Comparison of ENCODE assay signal across 34 cellular contexts in the genomic region with DNA sequence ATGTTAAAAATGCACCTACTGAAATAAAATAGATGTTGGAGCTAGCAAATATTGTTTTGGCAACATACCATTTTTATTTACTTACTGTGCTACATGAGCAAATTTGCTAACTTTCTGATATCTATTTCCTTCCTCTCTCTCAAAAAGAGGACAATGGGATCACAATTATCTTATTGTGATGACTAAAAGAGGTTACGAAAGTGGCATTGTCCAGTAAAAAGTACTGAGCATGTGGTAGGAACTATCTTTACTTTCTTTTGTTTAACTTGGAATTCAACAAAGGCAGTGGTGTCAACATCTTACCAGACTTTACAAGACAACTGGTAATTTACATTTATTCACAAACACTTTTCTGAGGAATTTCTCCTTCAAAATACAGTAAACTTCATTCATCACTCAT.
"Had no signal": no experiment of that assay in that cellular context is flagged by ENCODE, and none has a peak within 500 bp of the region (broad histone marks: within the 10 kb centered on the region; RNA-seq: fewer than 3 reads in every experiment).

No MANE protein-coding gene starts in this region.

- ATAC-seq: activated CD4-positive, CD25-positive, alpha-beta regulatory T cell treated with anti-CD3 and anti-CD28 coated beads, Interleukin-2, amount 50 U/mL, for 24 hours; activated CD8-positive, alpha-beta T cell treated with anti-CD3 and anti-CD28 coated beads for 36 hours; activated naive CD8-positive, alpha-beta T cell treated with anti-CD3 and anti-CD28 coated beads, Interleukin-2, amount 50 U/mL, for 24 hours; activated T-cell treated with anti-CD3 and anti-CD28 coated beads, Interleukin-2, amount 50 U/mL, for 4 hours; activated T-helper 17 cell treated with anti-CD3 and anti-CD28 coated beads, Interleukin-2, amount 50 U/mL, for 72 hours; body of pancreas; effector memory CD8-positive, alpha-beta T cell; gastrocnemius medialis; heart left ventricle; T-helper 17 cell had no signal

- H3K36me3 ChIP-seq: adrenal gland, cardiac muscle cell, esophagus squamous epithelium, gastrocnemius medialis, heart left ventricle, WERI-Rb-1 had no signal

- H3K9me3 ChIP-seq: adrenal gland, body of pancreas, esophagus squamous epithelium, gastrocnemius medialis, heart left ventricle had no signal

- H3K27me3 ChIP-seq: adrenal gland, body of pancreas, cardiac muscle cell, esophagus squamous epithelium, gastrocnemius medialis, heart left ventricle had no signal

- H3K4me1 ChIP-seq: adrenal gland, body of pancreas, esophagus squamous epithelium, gastrocnemius medialis had no signal

- H3K27ac ChIP-seq: adrenal gland, body of pancreas, cardiac muscle cell, coronary artery, epithelial cell of prostate, esophagus squamous epithelium, gastrocnemius medialis, heart left ventricle, WERI-Rb-1 had no signal

- DNase-seq: activated B cell treated with CpG ODN at 0.5 μM for 24 hours; activated CD4-positive, alpha-beta T cell treated with anti-CD3 and anti-CD28 coated beads for 48 hours; activated CD4-positive, alpha-beta T cell treated with anti-CD3 and anti-CD28 coated beads, Interleukin-2, amount 50 U/mL, for 1 hour; activated CD4-positive, alpha-beta T cell treated with anti-CD3 and anti-CD28 coated beads, Interleukin-2, amount 50 U/mL, for 48 hours; activated CD8-positive, alpha-beta memory T cell treated with anti-CD3 and anti-CD28 coated beads for 24 hours; activated CD8-positive, alpha-beta T cell treated with anti-CD3 and anti-CD28 coated beads for 36 hours; activated effector memory CD4-positive, alpha-beta T cell treated with Interleukin-2 at 50 U/mL for 16 hours; activated gamma-delta T cell treated with Interleukin-2 at 50 U/mL for 16 hours; activated naive CD4-positive, alpha-beta T cell treated with anti-CD3 and anti-CD28 coated beads for 36 hours; activated naive CD8-positive, alpha-beta T cell treated with anti-CD3 and anti-CD28 coated beads for 36 hours; activated naive CD8-positive, alpha-beta T cell treated with anti-CD3 and anti-CD28 coated beads, Interleukin-2, amount 50 U/mL, for 24 hours; activated T-cell treated with anti-CD3 and anti-CD28 coated beads, Interleukin-2, amount 50 U/mL, for 4 hours; adrenal gland; amygdala; aorta; body of pancreas; central memory CD4-positive, alpha-beta T cell; cerebellar nuclear complex; effector CD4-positive, alpha-beta T cell; effector memory CD8-positive, alpha-beta T cell; esophagus squamous epithelium; foreskin fibroblast; gastrocnemius medialis; glutamatergic neuron; heart left ventricle; T-helper 1 cell; T-helper 17 cell; T1000; WERI-Rb-1 had no signal

- H3K4me3 ChIP-seq: adrenal gland, body of pancreas, cardiac muscle cell, coronary artery, esophagus squamous epithelium, gastrocnemius medialis, heart left ventricle had no signal
